In genomic region chr19:34399886-34400285, GRCh38 we compare ENCODE assay signal across 18 cellular contexts. TPM values are rescaled to one million over a fixed set of nuclear protein-coding genes. Genes with fewer than 3 reads are reported as not detected.
A peak's percentile ranks its signal among the peaks of the same experiment; 100 is the strongest.
DNase-seq lines count a peak whose midpoint lies in the region; ATAC-seq and TF ChIP-seq lines count a peak whose summit lies in the region.
"Had no signal": no experiment of that assay in that cellular context is flagged by ENCODE, and none has a peak within 500 bp of the region (broad histone marks: within the 10 kb centered on the region; RNA-seq: fewer than 3 reads in every experiment).

No MANE protein-coding gene starts in this region.

- H3K9ac ChIP-seq in PC-3 (ENCODE audit: low read length) (no peak overlapping the region), GM23248 (no peak overlapping the region)

- H3K9me3 Mint-ChIP-seq in MCF 10A (ENCODE audit: unreplicated experiment) = no peaks in the 10 kb centered on the region
- no peaks in the 10 kb centered on the region for H3K9me3 Mint-ChIP-seq in central memory CD8-positive, alpha-beta T cell
- H3K9me3 Mint-ChIP-seq: CD14-positive monocyte, IgD-negative memory B cell had no signal

- TF ChIP-seq CTCF in MCF 10A (IDR thresholded peaks at IDR 0.05; ENCODE audit: unreplicated experiment) = no peak
- no peak for TF ChIP-seq CTCF in breast epithelium (IDR thresholded peaks at IDR 0.05)
- no peak for TF ChIP-seq CTCF in PC-3 (conservative IDR thresholded peaks at IDR 0.05; ENCODE audit: low read depth, low read length)
- no peak for TF ChIP-seq CTCF in testis (IDR thresholded peaks at IDR 0.05)

- intact Hi-C loops in MCF 10A (cut with micrococcal nuclease) (no loop called here), breast epithelium (cut with DNase I; ENCODE audit: low total_unique reads) (no loop called here), PC-3 (cut with micrococcal nuclease) (no loop called here), testis (cut with DNase I; ENCODE audit: low total_unique reads) (no loop called here)

- H3K27ac Mint-ChIP-seq in MCF 10A (ENCODE audit: low read depth, unreplicated experiment) = no peak overlapping the region
- H3K27ac Mint-ChIP-seq in central memory CD8-positive, alpha-beta T cell (ENCODE audit: low read depth) = peak overlapping the region; percentile 74
- H3K27ac Mint-ChIP-seq: IgD-negative memory B cell had no signal

- no peaks in the 10 kb centered on the region for H3F3A ChIP-seq in PC-3 (ENCODE audit: low read length, unreplicated experiment)
- H3F3A ChIP-seq in GM23248 (ENCODE audit: insufficient read depth) = peaks cover 14% of the 10 kb centered on the region

- in situ Hi-C loops in GM23248 (cut with MboI) = no loop called here

- H3K4me3 Mint-ChIP-seq in MCF 10A (ENCODE audit: unreplicated experiment) = no peak overlapping the region
- H3K4me3 Mint-ChIP-seq in central memory CD8-positive, alpha-beta T cell = no peak overlapping the region
- H3K4me3 Mint-ChIP-seq: CD14-positive monocyte, IgD-negative memory B cell had no signal

- no peak for TF ChIP-seq POLR2A in breast epithelium (IDR thresholded peaks at IDR 0.05)
- no peak for TF ChIP-seq POLR2A in testis (IDR thresholded peaks at IDR 0.05)

- POLR2A ChIA-PET in MCF 10A (lab: Yijun Ruan, JAX) (no interaction called here), PC-3 (lab: Charles Lee; ENCODE audit: unreplicated experiment) (no interaction called here)

- WGBS in testis, 2 donors = 46 to 54% methylated on average over 9 of the region's 9 CpGs
- 88 to 94% methylated on average over 9 of the region's 9 CpGs for WGBS in GM23248 (ENCODE audit: low coverage in 1 of 2, low lambda C conversion rate in 2 of 2, missing lambda C conversion rate in 2 of 2), 2 experiments

- CTCF ChIA-PET in MCF 10A (lab: Yijun Ruan, JAX) = no interaction called here
- CTCF ChIA-PET in PC-3 (lab: Charles Lee) = interaction anchor here (0.7 kb wide), 1 partner anchor 32 kb away, joined by 3 read pairs; no protein-coding TSS in a partner anchor

- H3K27ac ChIP-seq in breast epithelium (no peak overlapping the region), PC-3 (ENCODE audit: low read length) (no peak overlapping the region), testis (peak overlapping the region; percentile 6 to 61), GM23248 (no peak overlapping the region)
- H3K27ac ChIP-seq in effector memory CD4-positive, alpha-beta T cell (ENCODE audit: insufficient read depth, low read length, poor library complexity, severe bottlenecking) = no peak overlapping the region
- H3K27ac ChIP-seq: A549, SK-N-MC had no signal

- H3K36me3 ChIP-seq in breast epithelium = peaks cover 4% of the 10 kb centered on the region
- peaks cover 19% of the 10 kb centered on the region for H3K36me3 ChIP-seq in PC-3 (ENCODE audit: low read depth, low read length)
- no peaks in the 10 kb centered on the region for H3K36me3 ChIP-seq in testis (ENCODE audit: low read depth, missing control alignments)
- H3K36me3 ChIP-seq in effector memory CD4-positive, alpha-beta T cell (ENCODE audit: control insufficient read depth, insufficient read depth, low read length) = peaks cover 32% of the 10 kb centered on the region
- peaks cover 16% of the 10 kb centered on the region for H3K36me3 ChIP-seq in GM23248 (ENCODE audit: low read depth)

- no peak for ATAC-seq in PC-3
- no peak for ATAC-seq in central memory CD8-positive, alpha-beta T cell (replicated peaks; ENCODE audit: extremely low read depth, poor library complexity, severe bottlenecking)
- ATAC-seq in HG02885 (IDR thresholded peaks at IDR 0.05; ENCODE audit: poor library complexity, unreplicated experiment) = no peak
- ATAC-seq: A549, Right ventricle myocardium inferior had no signal

- no peaks in the 10 kb centered on the region for H3K27me3 Mint-ChIP-seq in MCF 10A (ENCODE audit: insufficient read depth, unreplicated experiment)
- H3K27me3 Mint-ChIP-seq in central memory CD8-positive, alpha-beta T cell = no peaks in the 10 kb centered on the region
- H3K27me3 Mint-ChIP-seq: IgD-negative memory B cell had no signal

- no peak overlapping the region for H3K4me2 ChIP-seq in PC-3 (ENCODE audit: low read length)
- no peak overlapping the region for H3K4me2 ChIP-seq in GM23248 (ENCODE audit: unreplicated experiment)
- H3K4me2 ChIP-seq: A549 had no signal

- H3K9me2 ChIP-seq in PC-3 (replicated peaks; ENCODE audit: low read length) (no peaks in the 10 kb centered on the region), GM23248 (ENCODE audit: insufficient read depth) (no peaks in the 10 kb centered on the region)

- H3K4me1 ChIP-seq in breast epithelium (no peaks in the 10 kb centered on the region), PC-3 (ENCODE audit: insufficient read depth, low read length) (no peaks in the 10 kb centered on the region), testis (peaks cover 9% of the 10 kb centered on the region), GM23248 (ENCODE audit: insufficient read depth) (no peaks in the 10 kb centered on the region)
- H3K4me1 ChIP-seq in effector memory CD4-positive, alpha-beta T cell (ENCODE audit: control insufficient read depth, insufficient read depth, low read length, poor library complexity, severe bottlenecking) = peaks cover 2% of the 10 kb centered on the region

- H2AFZ ChIP-seq in PC-3 (ENCODE audit: low read length) = no peak overlapping the region
- no peak overlapping the region for H2AFZ ChIP-seq in GM23248

- peaks cover 55% of the 10 kb centered on the region for H3K36me3 Mint-ChIP-seq in MCF 10A (ENCODE audit: insufficient read depth, unreplicated experiment)
- H3K36me3 Mint-ChIP-seq in central memory CD8-positive, alpha-beta T cell (ENCODE audit: insufficient read depth) = peaks cover 29% of the 10 kb centered on the region
- H3K36me3 Mint-ChIP-seq: IgD-negative memory B cell had no signal

- no peak for DNase-seq in MCF 10A (ENCODE audit: unreplicated experiment)
- DNase-seq in breast epithelium (ENCODE audit: low spot score in 2 of 2) = no peak
- DNase-seq in PC-3 = no peak
- DNase-seq in central memory CD8-positive, alpha-beta T cell (ENCODE audit: low spot score in 2 of 2) = no peak
- peak; percentile 55 for DNase-seq in testis
- DNase-seq in effector memory CD4-positive, alpha-beta T cell = no peak
- no peak for DNase-seq in GM23248
- DNase-seq: MV-4-11, NCI-H1436, NCI-H2029 treated with DMSO at 0.1 percent for 48 hours, NCI-H226, NCI-H526 had no signal

- H4K20me1 ChIP-seq in PC-3 (ENCODE audit: low read length) = no peaks in the 10 kb centered on the region
- no peaks in the 10 kb centered on the region for H4K20me1 ChIP-seq in GM23248 (ENCODE audit: insufficient read depth)

- TSS peak; percentile 77 for BruUV-seq in MCF 10A (replicated peaks; lab: Mats Ljungman, UMichigan)
- BruUV-seq in PC-3 (replicated peaks; lab: Mats Ljungman, UMichigan) = TSS peak; percentile 50

- no peaks in the 10 kb centered on the region for H3K4me1 Mint-ChIP-seq in MCF 10A (ENCODE audit: insufficient read depth, unreplicated experiment)
- peaks cover 8% of the 10 kb centered on the region for H3K4me1 Mint-ChIP-seq in central memory CD8-positive, alpha-beta T cell

- H3K27me3 ChIP-seq in breast epithelium = no peaks in the 10 kb centered on the region
- no peaks in the 10 kb centered on the region for H3K27me3 ChIP-seq in PC-3 (ENCODE audit: low read length)
- no peaks in the 10 kb centered on the region for H3K27me3 ChIP-seq in testis
- H3K27me3 ChIP-seq in effector memory CD4-positive, alpha-beta T cell (replicated peaks; ENCODE audit: control insufficient read depth, insufficient read depth, low read length, poor library complexity, severe bottlenecking) = no peaks in the 10 kb centered on the region
- H3K27me3 ChIP-seq in GM23248 (replicated peaks; ENCODE audit: insufficient read depth) = no peaks in the 10 kb centered on the region

- no peaks in the 10 kb centered on the region for H3K9me3 ChIP-seq in breast epithelium
- no peaks in the 10 kb centered on the region for H3K9me3 ChIP-seq in PC-3 (ENCODE audit: low read length)
- H3K9me3 ChIP-seq in testis = no peaks in the 10 kb centered on the region
- H3K9me3 ChIP-seq in effector memory CD4-positive, alpha-beta T cell (ENCODE audit: control insufficient read depth, low read length) = no peaks in the 10 kb centered on the region
- H3K9me3 ChIP-seq in GM23248 (ENCODE audit: low read depth) = no peaks in the 10 kb centered on the region
- H3K9me3 ChIP-seq: A549 had no signal

- no peak overlapping the region for H3K4me3 ChIP-seq in breast epithelium
- no peak overlapping the region for H3K4me3 ChIP-seq in PC-3 (ENCODE audit: low read length)
- H3K4me3 ChIP-seq in testis = no peak overlapping the region
- H3K4me3 ChIP-seq in effector memory CD4-positive, alpha-beta T cell (ENCODE audit: insufficient read depth, low read depth, low read length, poor library complexity, severe bottlenecking) = no peak overlapping the region
- H3K4me3 ChIP-seq in GM23248 = no peak overlapping the region
- H3K4me3 ChIP-seq: A549, SK-N-MC had no signal

- peaks cover 7% of the 10 kb centered on the region for H3K79me2 ChIP-seq in PC-3 (ENCODE audit: low read length)
- H3K79me2 ChIP-seq in GM23248 (ENCODE audit: insufficient read depth) = no peaks in the 10 kb centered on the region

RNA-seq across cellular contexts. Expression of gene PDCD2L, which starts 4.3 kb away (rescaled TPM):
- total RNA-seq in MCF 10A (2022) (11.1 and 24.4 TPM in 2 replicates), breast epithelium (10 to 100 TPM in 2 of 3 donors, 1 to 10 TPM in 1; 7.8 to 15.7 (median 10.9) TPM), PC-3 (2014; rRNA removed) (31.5 and 38.4 TPM in 2 replicates), testis (10 to 100 TPM; 33.8 to 35.1 TPM)
- polyA plus RNA-seq in testis (ENCODE audit: insufficient read depth, low read depth, low replicate concordance) (29.0 TPM), GM23248 (2016; fragmentation: Nextera tagmentation; extraction: Ambion mirVana) (5.4 and 7.4 TPM in 2 replicates)
- 7.1 and 13.4 TPM in 2 replicates for total RNA-seq in GM23248 (2014; rRNA removed; shearing (Covaris generic))

RNA-seq across cellular contexts. Expression of gene UBA2, which starts 28.3 kb away (rescaled TPM):
- total RNA-seq in MCF 10A (2022) (118 and 126 TPM in 2 replicates), breast epithelium (100 to 1,000 TPM; 105 to 176 (median 127) TPM), PC-3 (2014; rRNA removed) (88.3 and 103 TPM in 2 replicates), testis (100 to 1,000 TPM; 181 to 184 TPM)
- polyA plus RNA-seq in testis (ENCODE audit: insufficient read depth, low read depth, low replicate concordance) (213 TPM), GM23248 (2016; fragmentation: Nextera tagmentation; extraction: Ambion mirVana) (79.1 and 93.1 TPM in 2 replicates)
- total RNA-seq in GM23248 (2014; rRNA removed; shearing (Covaris generic)) = 90.7 and 111 TPM in 2 replicates

RNA-seq across cellular contexts. Expression of gene GPI, which starts 34.9 kb away (rescaled TPM):
- total RNA-seq in MCF 10A (2022) (139 and 201 TPM in 2 replicates), breast epithelium (100 to 1,000 TPM in 2 of 3 donors, 10 to 100 TPM in 1; 97.9 to 130 (median 113) TPM), PC-3 (2014; rRNA removed) (263 and 319 TPM in 2 replicates), testis (100 to 1,000 TPM; 109 to 198 TPM)
- polyA plus RNA-seq in testis (ENCODE audit: insufficient read depth, low read depth, low replicate concordance) (198 TPM), GM23248 (2016; fragmentation: Nextera tagmentation; extraction: Ambion mirVana) (299 and 315 TPM in 2 replicates)
- 196 and 226 TPM in 2 replicates for total RNA-seq in GM23248 (2014; rRNA removed; shearing (Covaris generic))

Comparison
In these comparisons a context has a peak if more than half of its experiments do, and no peak if none do; other contexts are left out.
1. H3K27ac ChIP-seq: peak in testis (2 of 2); none in breast epithelium (0 of 2), PC-3 (single experiment), effector memory CD4-positive, alpha-beta T cell (single experiment) and GM23248 (single experiment).